In the genomic region with DNA sequence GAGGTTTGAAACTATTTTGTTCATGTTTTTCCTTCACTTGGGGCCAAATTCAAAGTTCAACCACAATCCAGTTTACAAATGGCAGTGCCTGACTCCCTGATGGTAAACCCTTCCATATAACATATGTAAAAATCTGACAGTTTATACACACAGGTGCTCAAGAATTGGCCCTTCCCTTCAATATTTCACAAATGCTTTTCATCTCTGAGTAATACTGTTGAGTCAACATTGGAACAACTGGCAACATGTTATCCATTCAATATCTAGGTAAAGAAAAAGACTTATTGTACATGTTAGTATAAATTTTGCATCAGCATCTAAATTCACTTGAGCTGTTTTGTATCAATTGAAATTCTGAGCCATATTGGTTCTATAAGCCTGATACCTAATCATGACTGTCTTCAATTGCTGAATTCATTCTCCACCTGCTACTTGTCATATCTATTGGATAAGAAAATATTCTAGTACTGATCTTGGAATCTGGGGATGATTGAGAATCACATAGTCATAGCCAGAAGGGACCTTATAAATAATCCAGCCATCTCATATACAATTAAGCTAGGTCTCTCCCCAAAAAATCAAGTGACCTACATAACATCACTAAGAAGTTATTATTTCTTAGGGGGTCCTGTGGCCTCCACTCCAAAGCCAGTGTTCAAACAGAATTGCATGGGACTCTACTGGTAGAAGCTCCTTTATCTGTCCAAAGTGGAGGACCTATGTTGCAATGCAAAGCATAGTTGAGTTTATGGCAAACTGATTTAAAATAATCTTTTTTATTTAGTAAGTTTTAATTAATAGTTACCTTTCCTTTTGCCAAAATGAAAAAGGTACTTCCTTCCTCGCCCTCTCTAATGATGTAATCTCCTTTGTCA, we compare ENCODE assay signal across 11 cellular contexts.
DNase-seq lines count a peak whose midpoint lies in the region; ATAC-seq and TF ChIP-seq lines count a peak whose summit lies in the region.
"Had no signal": no experiment of that assay in that cellular context is flagged by ENCODE, and none has a peak within 500 bp of the region (broad histone marks: within the 10 kb centered on the region; RNA-seq: fewer than 3 reads in every experiment).

No MANE protein-coding gene starts in this region.

- H3K4me3 Mint-ChIP-seq in CD4-positive, CD25-positive, alpha-beta regulatory T cell: peak overlapping the region in 3 of 4 donors; percentile 60 to 92 (median 80)
- H3K4me3 Mint-ChIP-seq in activated T-helper 2 cell treated with anti-CD3 and anti-CD28 coated beads, Interferon-gamma antibody, Interleukin-2, Interleukin-4, amounts not matched to agents 10 μg/mL and 5 μg/mL and 100 μg/mL, durations not matched to agents 14 hours and 24 hours and 36 hours (ENCODE audit: low read depth): peak overlapping the region; percentile 83

- no peaks in the 10 kb centered on the region for H3K9me3 ChIP-seq in CD4-positive, CD25-positive, alpha-beta regulatory T cell (ENCODE audit: control insufficient read depth in 2 of 2, low read length in 2 of 2)
- H3K9me3 ChIP-seq in left lung: peaks cover 0 to 3% of the 10 kb centered on the region in 2 donors
- H3K9me3 ChIP-seq in uterus: no peaks in the 10 kb centered on the region

- no peak for TF ChIP-seq CTCF in GM12875 (IDR thresholded peaks at IDR 0.05; ENCODE audit: borderline replicate concordance, insufficient read depth, low read depth, low read length)
- TF ChIP-seq CTCF in left lung (IDR thresholded peaks at IDR 0.05): no peak
- no peak for TF ChIP-seq CTCF in GM20000 (IDR thresholded peaks at IDR 0.05; ENCODE audit: extremely low read depth, missing control alignments)
- no peak for TF ChIP-seq CTCF in uterus (IDR thresholded peaks at IDR 0.05)

- peaks cover 0 to 6% (median 0%) of the 10 kb centered on the region in 4 donors for H3K4me1 Mint-ChIP-seq in CD4-positive, CD25-positive, alpha-beta regulatory T cell
- peaks cover 2% of the 10 kb centered on the region for H3K4me1 Mint-ChIP-seq in activated T-helper 2 cell treated with anti-CD3 and anti-CD28 coated beads, Interferon-gamma antibody, Interleukin-2, Interleukin-4, amounts not matched to agents 10 μg/mL and 5 μg/mL and 100 μg/mL, durations not matched to agents 14 hours and 24 hours and 36 hours (ENCODE audit: low read depth)

- H3K27me3 Mint-ChIP-seq in CD4-positive, CD25-positive, alpha-beta regulatory T cell: no peaks in the 10 kb centered on the region
- H3K27me3 Mint-ChIP-seq in activated T-helper 2 cell treated with anti-CD3 and anti-CD28 coated beads, Interferon-gamma antibody, Interleukin-2, Interleukin-4, amounts not matched to agents 10 μg/mL and 5 μg/mL and 100 μg/mL, durations not matched to agents 14 hours and 24 hours and 36 hours (ENCODE audit: low read depth): no peaks in the 10 kb centered on the region

- no peaks in the 10 kb centered on the region for H3K36me3 ChIP-seq in CD4-positive, CD25-positive, alpha-beta regulatory T cell (ENCODE audit: control insufficient read depth, insufficient read depth, low read length)
- no peaks in the 10 kb centered on the region for H3K36me3 ChIP-seq in left lung
- H3K36me3 ChIP-seq in uterus: no peaks in the 10 kb centered on the region

- H3K27ac ChIP-seq in CD4-positive, CD25-positive, alpha-beta regulatory T cell (ENCODE audit: insufficient read depth, low read length, poor library complexity, severe bottlenecking): no peak overlapping the region
- H3K27ac ChIP-seq in left lung (peak overlapping the region in 1 of 2 donors; percentile 26), uterus (peak overlapping the region in 1 of 2 donors; percentile 39)

- peak overlapping the region; percentile 44 for H3K4me3 ChIP-seq in CD4-positive, CD25-positive, alpha-beta regulatory T cell (ENCODE audit: low read depth, low read length)
- H3K4me3 ChIP-seq in GM12875 (ENCODE audit: low read depth, low read length): peak overlapping the region; percentile 48
- H3K4me3 ChIP-seq in left lung: peak overlapping the region; percentile 19 to 33
- H3K4me3 ChIP-seq in uterus: peak overlapping the region in 1 of 2 donors; percentile 26

- intact Hi-C loops in activated T-helper 2 cell treated with anti-CD3 and anti-CD28 coated beads, Interferon-gamma antibody, Interleukin-2, Interleukin-4, amounts not matched to agents 10 μg/mL and 5 μg/mL and 100 μg/mL, durations not matched to agents 14 hours and 24 hours and 36 hours (cut with micrococcal nuclease): no loop called here
- intact Hi-C loops in left lung (cut with DNase I): no loop called here
- intact Hi-C loops in uterus (cut with DNase I; ENCODE audit: low total_unique reads): no loop called here

- H3K4me1 ChIP-seq in CD4-positive, CD25-positive, alpha-beta regulatory T cell (ENCODE audit: control insufficient read depth, insufficient read depth, low read length, poor library complexity, severe bottlenecking): peaks cover 4% of the 10 kb centered on the region
- H3K4me1 ChIP-seq in left lung (no peaks in the 10 kb centered on the region), uterus (no peaks in the 10 kb centered on the region)

- H3K27ac Mint-ChIP-seq in CD4-positive, CD25-positive, alpha-beta regulatory T cell: peak overlapping the region in 2 of 3 donors; percentile 34 to 94
- H3K27ac Mint-ChIP-seq in activated T-helper 2 cell treated with anti-CD3 and anti-CD28 coated beads, Interferon-gamma antibody, Interleukin-2, Interleukin-4, amounts not matched to agents 10 μg/mL and 5 μg/mL and 100 μg/mL, durations not matched to agents 14 hours and 24 hours and 36 hours: no peak overlapping the region

- no peaks in the 10 kb centered on the region for H3K36me3 Mint-ChIP-seq in CD4-positive, CD25-positive, alpha-beta regulatory T cell
- no peaks in the 10 kb centered on the region for H3K36me3 Mint-ChIP-seq in activated T-helper 2 cell treated with anti-CD3 and anti-CD28 coated beads, Interferon-gamma antibody, Interleukin-2, Interleukin-4, amounts not matched to agents 10 μg/mL and 5 μg/mL and 100 μg/mL, durations not matched to agents 14 hours and 24 hours and 36 hours (ENCODE audit: low read depth)

- ATAC-seq in CD4-positive, CD25-positive, alpha-beta regulatory T cell (ENCODE audit: low read depth in 2 of 2): no peak
- ATAC-seq in left lung: no peak
- ATAC-seq: left lobe of liver had no signal

- DNase-seq in CD4-positive, CD25-positive, alpha-beta regulatory T cell: no peak
- no peak for DNase-seq in activated T-helper 2 cell treated with anti-CD3 and anti-CD28 coated beads, Interferon-gamma antibody, Interleukin-2, Interleukin-4, amounts not matched to agents 10 μg/mL and 5 μg/mL and 100 μg/mL, durations not matched to agents 14 hours and 24 hours and 36 hours (ENCODE audit: low spot score)
- no peak for DNase-seq in left lung
- no peak for DNase-seq in GM20000 (ENCODE audit: low spot score)
- no peak for DNase-seq in EL
- DNase-seq in uterus: no peak
- DNase-seq in NCI-H187 treated with DMSO at 0.1 percent for 48 hours (lab: John Stamatoyannopoulos, UW): no peak
- DNase-seq: DMS79 treated with DMSO at 0.1 percent for 48 hours, GOT3 had no signal

- TF ChIP-seq POLR2A in uterus (IDR thresholded peaks at IDR 0.05): no peak

- no peaks in the 10 kb centered on the region for H3K27me3 ChIP-seq in CD4-positive, CD25-positive, alpha-beta regulatory T cell (ENCODE audit: control insufficient read depth, insufficient read depth, low read length)
- H3K27me3 ChIP-seq in left lung (no peaks in the 10 kb centered on the region), uterus (no peaks in the 10 kb centered on the region)

- peaks cover 0 to 2% (median 0%) of the 10 kb centered on the region in 7 donors for H3K9me3 Mint-ChIP-seq in CD4-positive, CD25-positive, alpha-beta regulatory T cell
- peaks cover 4% of the 10 kb centered on the region for H3K9me3 Mint-ChIP-seq in activated T-helper 2 cell treated with anti-CD3 and anti-CD28 coated beads, Interferon-gamma antibody, Interleukin-2, Interleukin-4, amounts not matched to agents 10 μg/mL and 5 μg/mL and 100 μg/mL, durations not matched to agents 14 hours and 24 hours and 36 hours
